12 cellular contexts compared by ENCODE assay signal in the genomic region with DNA sequence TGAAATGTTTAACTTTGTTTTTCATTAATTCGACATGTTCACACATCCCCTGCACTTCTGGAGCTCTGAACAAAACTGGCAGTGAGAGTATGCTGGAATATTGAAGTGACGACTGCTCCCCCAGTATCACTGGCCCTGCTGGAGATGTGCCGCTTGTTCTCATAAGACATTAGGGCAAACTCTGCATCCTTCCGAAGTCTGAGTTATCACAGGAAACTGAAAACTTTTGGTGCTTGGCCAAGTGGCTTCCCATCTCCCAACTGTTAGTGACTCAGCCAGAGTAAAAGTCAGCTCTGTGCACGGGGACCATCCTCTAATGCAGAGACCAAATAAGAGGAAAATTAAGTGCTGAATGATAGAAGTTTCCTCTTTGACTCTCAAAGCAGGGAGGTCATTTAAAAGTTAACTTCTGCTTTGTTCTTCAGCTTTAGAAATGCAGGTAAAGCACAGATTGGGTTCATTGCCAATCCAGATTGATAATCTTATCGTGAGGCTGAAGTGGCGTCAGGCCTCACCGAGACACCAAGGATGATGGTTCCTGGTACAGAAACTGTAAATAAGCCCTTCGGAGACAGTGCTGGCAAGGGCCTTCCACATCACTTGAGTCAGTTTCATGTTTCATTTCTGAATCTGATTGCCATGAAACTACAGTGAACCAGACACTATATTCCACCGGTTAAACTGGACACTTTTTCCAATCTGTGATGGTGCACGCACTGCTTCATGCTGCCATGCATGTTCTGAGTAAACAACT.
A peak's percentile ranks its signal among the peaks of the same experiment; 100 is the strongest.
DNase-seq lines count a peak whose midpoint lies in the region; ATAC-seq, FAIRE-seq and TF ChIP-seq lines count a peak whose summit lies in the region.
"Had no signal": no experiment of that assay in that cellular context is flagged by ENCODE, and none has a peak within 500 bp of the region (broad histone marks: within the 10 kb centered on the region; RNA-seq: fewer than 3 reads in every experiment).

No MANE protein-coding gene starts in this region.

- peaks cover 17% of the 10 kb centered on the region for H3K4me1 ChIP-seq in left ventricle myocardium inferior
- H3K4me1 ChIP-seq in ascending aorta: peaks cover 0 to 17% of the 10 kb centered on the region in 2 donors

- DNase-seq in H54 (ENCODE audit: insufficient read length, low spot score) (peak; percentile 15), amniotic stem cell (lab: John Stamatoyannopoulos, UW) (peak; percentile 28), left ventricle myocardium inferior (no peak), stromal cell of bone marrow (ENCODE audit: low read depth) (peak; percentile 74), NCI-H526 treated with DMSO at 0.1 percent for 48 hours (lab: John Stamatoyannopoulos, UW) (no peak), iPS-NIHi7 (ENCODE audit: extremely low spot score) (no peak), ascending aorta (ENCODE audit: low spot score in 2 of 2) (no peak)
- no peak for DNase-seq in stimulated activated naive CD8-positive, alpha-beta T cell treated with anti-CD3 and anti-CD28 coated beads, Interleukin-15, amount 100 ng/mL, for 72 hours
- DNase-seq: activated CD4-positive, alpha-beta T cell treated with anti-CD3 and anti-CD28 coated beads for 4 hours; stimulated activated CD4-positive, alpha-beta T cell treated with anti-CD3 and anti-CD28 coated beads, Interleukin-15, amount 100 ng/mL, for 24 hours; upper lobe of left lung had no signal

- intact Hi-C loops in left ventricle myocardium inferior (cut with micrococcal nuclease) (no loop called here), ascending aorta (cut with DNase I) (no loop called here)

- no peak overlapping the region for H3K27ac Mint-ChIP-seq in stimulated activated naive CD8-positive, alpha-beta T cell treated with anti-CD3 and anti-CD28 coated beads, Interleukin-15, amount 100 ng/mL, for 72 hours

- no peak for TF ChIP-seq POLR2A in H54 (IDR thresholded peaks at IDR 0.05; ENCODE audit: low read depth, low read length)

- no peaks in the 10 kb centered on the region for H3K9me3 Mint-ChIP-seq in stimulated activated naive CD8-positive, alpha-beta T cell treated with anti-CD3 and anti-CD28 coated beads, Interleukin-15, amount 100 ng/mL, for 72 hours

- peak; percentile 97 for FAIRE-seq in H54 (lab: Jason Lieb, UNC)
- FAIRE-seq: islet of Langerhans had no signal

- peaks cover 9% of the 10 kb centered on the region for H3K27me3 Mint-ChIP-seq in stimulated activated naive CD8-positive, alpha-beta T cell treated with anti-CD3 and anti-CD28 coated beads, Interleukin-15, amount 100 ng/mL, for 72 hours

- H3K4me3 ChIP-seq in left ventricle myocardium inferior (no peak overlapping the region), ascending aorta (peak overlapping the region in 1 of 2 donors; percentile 17)
- H3K4me3 ChIP-seq: upper lobe of left lung had no signal

- H3K27ac ChIP-seq in left ventricle myocardium inferior (replicated peaks) (peak overlapping the region; percentile 54), ascending aorta (no peak overlapping the region)
- H3K27ac ChIP-seq: upper lobe of left lung had no signal

- H3K36me3 ChIP-seq in left ventricle myocardium inferior (no peaks in the 10 kb centered on the region), ascending aorta (no peaks in the 10 kb centered on the region)
- H3K36me3 ChIP-seq: upper lobe of left lung had no signal

- H3K9me3 ChIP-seq in left ventricle myocardium inferior (replicated peaks) (no peaks in the 10 kb centered on the region), ascending aorta (no peaks in the 10 kb centered on the region)
- H3K9me3 ChIP-seq: upper lobe of left lung had no signal

- no peak for ATAC-seq in stimulated activated naive CD8-positive, alpha-beta T cell treated with anti-CD3 and anti-CD28 coated beads, Interleukin-15, amount 100 ng/mL, for 72 hours

- H3K27me3 ChIP-seq in left ventricle myocardium inferior (ENCODE audit: low read depth) (peaks cover 4% of the 10 kb centered on the region), ascending aorta (no peaks in the 10 kb centered on the region)
- H3K27me3 ChIP-seq: upper lobe of left lung had no signal

- no peak overlapping the region for H3K4me3 Mint-ChIP-seq in stimulated activated naive CD8-positive, alpha-beta T cell treated with anti-CD3 and anti-CD28 coated beads, Interleukin-15, amount 100 ng/mL, for 72 hours

- no peak for TF ChIP-seq CTCF in left ventricle myocardium inferior (IDR thresholded peaks at IDR 0.05; ENCODE audit: borderline replicate concordance)
- no peak for TF ChIP-seq CTCF in ascending aorta (IDR thresholded peaks at IDR 0.05)

- no peaks in the 10 kb centered on the region for H3K4me1 Mint-ChIP-seq in stimulated activated naive CD8-positive, alpha-beta T cell treated with anti-CD3 and anti-CD28 coated beads, Interleukin-15, amount 100 ng/mL, for 72 hours

Comparison
In these comparisons a context has a peak if more than half of its experiments do, and no peak if none do; other contexts are left out.
1. DNase-seq: peak in H54 (single experiment), amniotic stem cell (single experiment) and stromal cell of bone marrow (single experiment); none in left ventricle myocardium inferior (single experiment), NCI-H526 treated with DMSO at 0.1 percent for 48 hours (single experiment), iPS-NIHi7 (single experiment), stimulated activated naive CD8-positive, alpha-beta T cell treated with anti-CD3 and anti-CD28 coated beads, Interleukin-15, amount 100 ng/mL, for 72 hours (0 of 2) and ascending aorta (0 of 2).